8 cellular contexts compared by ENCODE assay signal in genomic region chr11:88535916-88536547, GRCh38.
DNase-seq lines count a peak whose midpoint lies in the region; ATAC-seq lines count a peak whose summit lies in the region.

No MANE protein-coding gene starts in this region.

- H3K27ac Mint-ChIP-seq in activated naive CD8-positive, alpha-beta T cell treated with anti-CD3 and anti-CD28 coated beads, Interleukin-2, amount 10 ng/mL, durations not matched to agents 7 days and 5 days: no peak overlapping the region
- H3K27ac Mint-ChIP-seq in natural killer cell treated with Interleukin-12 subunit alpha and Interleukin-12 subunit beta and Interleukin-15 and Interleukin-18, amount 100 ng/mL, for 72 hours: peak overlapping the region; percentile 93 to 98

- H3K4me1 Mint-ChIP-seq in activated naive CD8-positive, alpha-beta T cell treated with anti-CD3 and anti-CD28 coated beads, Interleukin-2, amount 10 ng/mL, durations not matched to agents 7 days and 5 days: peaks cover 4% of the 10 kb centered on the region
- H3K4me1 Mint-ChIP-seq in natural killer cell treated with Interleukin-12 subunit alpha and Interleukin-12 subunit beta and Interleukin-15 and Interleukin-18, amount 100 ng/mL, for 72 hours (ENCODE audit: low read depth in 2 of 2): peaks cover 43 to 46% of the 10 kb centered on the region in 2 donors

- H3K36me3 Mint-ChIP-seq in activated naive CD8-positive, alpha-beta T cell treated with anti-CD3 and anti-CD28 coated beads, Interleukin-2, amount 10 ng/mL, durations not matched to agents 7 days and 5 days: peaks cover 2% of the 10 kb centered on the region
- H3K36me3 Mint-ChIP-seq in natural killer cell treated with Interleukin-12 subunit alpha and Interleukin-12 subunit beta and Interleukin-15 and Interleukin-18, amount 100 ng/mL, for 72 hours: no peaks in the 10 kb centered on the region

- H3K9me3 Mint-ChIP-seq in activated naive CD8-positive, alpha-beta T cell treated with anti-CD3 and anti-CD28 coated beads, Interleukin-2, amount 10 ng/mL, durations not matched to agents 7 days and 5 days: peaks cover 2% of the 10 kb centered on the region
- H3K9me3 Mint-ChIP-seq in natural killer cell treated with Interleukin-12 subunit alpha and Interleukin-12 subunit beta and Interleukin-15 and Interleukin-18, amount 100 ng/mL, for 72 hours: no peaks in the 10 kb centered on the region

- no peak for DNase-seq in activated naive CD8-positive, alpha-beta T cell treated with anti-CD3 and anti-CD28 coated beads, Interleukin-2, amount 10 ng/mL, durations not matched to agents 7 days and 5 days
- DNase-seq in natural killer cell treated with Interleukin-12 subunit alpha and Interleukin-12 subunit beta and Interleukin-15 and Interleukin-18, amount 100 ng/mL, for 72 hours (ENCODE audit: low spot score): no peak
- DNase-seq in midbrain (lab: John Stamatoyannopoulos, UW) (no peak), inferior parietal cortex (ENCODE audit: extremely low spot score) (no peak), NCI-H1436 treated with DMSO at 0.1 percent for 48 hours (lab: John Stamatoyannopoulos, UW) (no peak)
- no peak for DNase-seq in activated CD4-positive, alpha-beta T cell treated with anti-CD3 and anti-CD28 coated beads for 1 hour

- peak; percentile 83 for ATAC-seq in GM19043 (IDR thresholded peaks at IDR 0.05; ENCODE audit: low read depth, unreplicated experiment)
- ATAC-seq in HG03103 (IDR thresholded peaks at IDR 0.05; ENCODE audit: low read depth, unreplicated experiment): peak; percentile 82
- ATAC-seq in activated naive CD8-positive, alpha-beta T cell treated with anti-CD3 and anti-CD28 coated beads, Interleukin-2, amount 10 ng/mL, durations not matched to agents 7 days and 5 days (ENCODE audit: low read depth): peak; percentile 94
- peak; percentile 98 for ATAC-seq in natural killer cell treated with Interleukin-12 subunit alpha and Interleukin-12 subunit beta and Interleukin-15 and Interleukin-18, amount 100 ng/mL, for 72 hours

- POLR2A ChIA-PET in activated naive CD8-positive, alpha-beta T cell treated with anti-CD3 and anti-CD28 coated beads, Interleukin-2, amount 10 ng/mL, durations not matched to agents 7 days and 5 days (lab: Charles Lee): no interaction called here

- H3K27me3 Mint-ChIP-seq in activated naive CD8-positive, alpha-beta T cell treated with anti-CD3 and anti-CD28 coated beads, Interleukin-2, amount 10 ng/mL, durations not matched to agents 7 days and 5 days: peaks cover 6% of the 10 kb centered on the region
- peaks cover 0 to 3% of the 10 kb centered on the region in 2 donors for H3K27me3 Mint-ChIP-seq in natural killer cell treated with Interleukin-12 subunit alpha and Interleukin-12 subunit beta and Interleukin-15 and Interleukin-18, amount 100 ng/mL, for 72 hours

- no peak overlapping the region for H3K4me3 Mint-ChIP-seq in activated naive CD8-positive, alpha-beta T cell treated with anti-CD3 and anti-CD28 coated beads, Interleukin-2, amount 10 ng/mL, durations not matched to agents 7 days and 5 days
- H3K4me3 Mint-ChIP-seq in natural killer cell treated with Interleukin-12 subunit alpha and Interleukin-12 subunit beta and Interleukin-15 and Interleukin-18, amount 100 ng/mL, for 72 hours: peak overlapping the region; percentile 57
